Comparison of ENCODE assay signal across 20 cellular contexts in genomic region chr4:38023347-38024202, GRCh38.
DNase-seq lines count a peak whose midpoint lies in the region; ATAC-seq, FAIRE-seq and TF ChIP-seq lines count a peak whose summit lies in the region.
"Had no signal": no experiment of that assay in that cellular context is flagged by ENCODE, and none has a peak within 500 bp of the region (broad histone marks: within the 10 kb centered on the region; RNA-seq: fewer than 3 reads in every experiment).

No MANE protein-coding gene starts in this region.

- H2AFZ ChIP-seq in HepG2 (ENCODE audit: low read length) (no peak overlapping the region), PC-9 (no peak overlapping the region)

- H3K27ac ChIP-seq in colonic mucosa (peak overlapping the region; percentile 19), HepG2 (ENCODE audit: extremely low read length, insufficient read depth, low read length) (no peak overlapping the region), PC-9 (no peak overlapping the region)

- no peak for TF ChIP-seq RAD21 in HepG2 (CRISPR knock-in tag; IDR thresholded peaks at IDR 0.05)

- in situ Hi-C loops in HepG2 (cut with HindIII; ENCODE audit: extremely low pct_ligation_motif_present, low pct_unique_long_range_greater_than_20kb), result no loop called here
- in situ Hi-C loops in GM13976 (cut with MboI; ENCODE audit: low sequenced_read_pairs, unreplicated experiment), result no loop called here

- H3K79me2 ChIP-seq in HepG2 (ENCODE audit: insufficient read depth, low read length) (no peaks in the 10 kb centered on the region), PC-9 (ENCODE audit: low read depth) (no peaks in the 10 kb centered on the region)

- ATAC-seq in HepG2, result no peak
- ATAC-seq in sciatic nerve, result peak; percentile 73
- ATAC-seq: body of pancreas had no signal

- H3K36me3 ChIP-seq in colonic mucosa, result no peaks in the 10 kb centered on the region
- H3K36me3 ChIP-seq in HepG2 (replicated peaks in 1 of 2; ENCODE audit: control insufficient read depth in 1 of 2, insufficient read depth in 2 of 2, low read length in 2 of 2), result peaks cover 3 to 24% of the 10 kb centered on the region in 2 experiments; a peak in 3 of 5 replicates
- H3K36me3 ChIP-seq in PC-9 (ENCODE audit: low read depth), result 0 out of 2 replicates have a peak, but pooled peaks cover 2% of the 10 kb centered on the region

- no peaks in the 10 kb centered on the region for H3K9me3 ChIP-seq in colonic mucosa
- no peaks in the 10 kb centered on the region for H3K9me3 ChIP-seq in HepG2 (ENCODE audit: low read length)
- no peaks in the 10 kb centered on the region for H3K9me3 ChIP-seq in PC-9 (ENCODE audit: insufficient read depth, low read depth)
- H3K9me3 ChIP-seq: body of pancreas, HAP-1 had no signal

- H3K4me1 ChIP-seq in colonic mucosa, result no peaks in the 10 kb centered on the region
- H3K4me1 ChIP-seq in HepG2 (ENCODE audit: insufficient read depth, low read length), result no peaks in the 10 kb centered on the region
- no peaks in the 10 kb centered on the region for H3K4me1 ChIP-seq in PC-9 (replicated peaks; ENCODE audit: insufficient read depth)
- H3K4me1 ChIP-seq: HAP-1 had no signal

- no peak overlapping the region for H3K9ac ChIP-seq in colonic mucosa (ENCODE audit: low read depth in 2 of 2, low read length in 2 of 2)
- H3K9ac ChIP-seq in HepG2 (ENCODE audit: insufficient read depth, low read depth, low read length), result no peak overlapping the region

- WGBS in HepG2 (ENCODE audit: low lambda C conversion rate), result 88% methylated on average over 13 of the region's 13 CpGs

- H3K4me2 ChIP-seq in HepG2 (ENCODE audit: low read depth, low read length), result no peak overlapping the region
- no peak overlapping the region for H3K4me2 ChIP-seq in PC-9

- H3K4me3 ChIP-seq in colonic mucosa (no peak overlapping the region), HepG2 (replicated peaks in 1 of 3; ENCODE audit: insufficient read depth in 1 of 3, low read depth in 2 of 3, low read length in 3 of 3) (no peak overlapping the region), PC-9 (no peak overlapping the region)
- H3K4me3 ChIP-seq: body of pancreas, HAP-1 had no signal

- no TSS peak for BruUV-seq in HepG2 (replicated peaks; lab: Mats Ljungman, UMichigan)
- no TSS peak for BruUV-seq in PC-9 (replicated peaks; lab: Mats Ljungman, UMichigan)

- H3K27me3 ChIP-seq in colonic mucosa (no peaks in the 10 kb centered on the region), HepG2 (ENCODE audit: control insufficient read depth in 1 of 2, insufficient read depth in 2 of 2, low read length in 2 of 2) (no peaks in the 10 kb centered on the region), PC-9 (ENCODE audit: insufficient read depth, low read depth) (no peaks in the 10 kb centered on the region)
- H3K27me3 ChIP-seq: body of pancreas had no signal

- no peak for TF ChIP-seq POLR2A in HepG2 (IDR thresholded peaks at IDR 0.05; ENCODE audit: insufficient read depth in 1 of 2, low read depth in 2 of 2, low read length in 2 of 2)

- CTCF ChIA-PET in HEK293T (lab: Yijun Ruan, JAX) (interaction anchor here (1.1 kb wide), 1 partner anchor 213 kb away, joined by 3 read pairs; no protein-coding TSS in a partner anchor), HepG2 (lab: Yijun Ruan, JAX; ENCODE audit: low intra/inter-chr PET ratio, low total read pairs) (no interaction called here), PC-9 (lab: Charles Lee) (interaction anchor here (0.6 kb wide), 1 partner anchor 705 kb away, joined by 3 read pairs; no protein-coding TSS in a partner anchor)

- intact Hi-C loops in colonic mucosa (cut with DNase I) (no loop called here), HepG2 (cut with micrococcal nuclease; ENCODE audit: unreplicated experiment) (no loop called here), sciatic nerve (cut with DNase I) (no loop called here), PC-9 (cut with micrococcal nuclease; ENCODE audit: unreplicated experiment) (loop anchor here (5.0 kb wide), 1 partner anchor 46 kb away; no protein-coding TSS in a partner anchor)

- TF ChIP-seq CTCF in colonic mucosa (IDR thresholded peaks at IDR 0.05) (no peak), HepG2 (CRISPR knock-in tag; IDR thresholded peaks at IDR 0.05) (no peak), PC-9 (conservative IDR thresholded peaks at IDR 0.05) (no peak), GM13976 (IDR thresholded peaks at IDR 0.05; ENCODE audit: borderline replicate concordance, control extremely low read depth, extremely low read depth, insufficient read depth, missing control alignments) (no peak)

- POLR2A ChIA-PET in HEK293T (lab: Yijun Ruan, JAX) (no interaction called here), HepG2 (lab: Yijun Ruan, JAX) (no interaction called here), PC-9 (lab: Charles Lee; ENCODE audit: unreplicated experiment) (interaction anchor here (0.6 kb wide), 1 partner anchor 45 kb away, joined by 6 read pairs; no protein-coding TSS in a partner anchor)

- no peaks in the 10 kb centered on the region for H3K9me2 ChIP-seq in PC-9 (ENCODE audit: insufficient read depth)

- TF ChIP-seq EP300 in HepG2 (IDR thresholded peaks at IDR 0.05; ENCODE audit: low read depth in 2 of 2, low read length in 2 of 2) (no peak), HepG2 (CRISPR knock-in tag; IDR thresholded peaks at IDR 0.05; ENCODE audit: borderline replicate concordance) (no peak)

- DNase-seq in HEK293T (ENCODE audit: extremely low spot score) (no peak), colonic mucosa (no peak), HepG2 (ENCODE audit: low spot score) (no peak), sciatic nerve (ENCODE audit: low spot score) (no peak), PC-9 (no peak), C1 segment of cervical spinal cord (lab: John Stamatoyannopoulos, UW) (no peak), SHP77 (lab: John Stamatoyannopoulos, UW) (no peak), GM13976 (ENCODE audit: low spot score) (no peak)
- DNase-seq: activated CD4-positive, alpha-beta memory T cell treated with anti-CD3 and anti-CD28 coated beads for 36 hours; activated T-cell treated with anti-CD3 and anti-CD28 coated beads, Interleukin-2, amount 50 U/mL, for 24 hours; head of caudate nucleus; Kasumi-1; NCI-H2171 treated with DMSO at 0.1 percent for 48 hours; NCI-H82; RPMI8226; stimulated activated naive CD4-positive, alpha-beta T cell treated with Interleukin-2 at 50 U/mL for 16 hours had no signal

- FAIRE-seq in HepG2 (lab: Jason Lieb, UNC), result no peak
- FAIRE-seq: keratinocyte, urothelium cell line had no signal

- no peaks in the 10 kb centered on the region for H4K20me1 ChIP-seq in HepG2 (ENCODE audit: insufficient read depth, low read length)
- no peaks in the 10 kb centered on the region for H4K20me1 ChIP-seq in PC-9 (ENCODE audit: insufficient read depth)

- H3F3A ChIP-seq in PC-9 (ENCODE audit: insufficient read depth, low read depth), result no peaks in the 10 kb centered on the region

TF ChIP-seq in HEK293T, 16 proteins besides CTCF, POLR2A, EP300 and RAD21:
- no peak for TF ChIP-seq SP1 (IDR thresholded peaks at IDR 0.05)
- peak; percentile 73; the same call in 1 of the 2 replicates for TF ChIP-seq PKNOX1 (IDR thresholded peaks at IDR 0.05)

TF ChIP-seq in HepG2, 621 proteins besides CTCF, POLR2A, EP300 and RAD21 (continues in another document):
- TF ChIP-seq ZNF552 (CRISPR knock-in tag; IDR thresholded peaks at IDR 0.05; ENCODE audit: borderline replicate concordance) (no peak), MAFK (conservative IDR thresholded peaks at IDR 0.05 in 1 of 2, IDR thresholded peaks at IDR 0.05 in 1 of 2; ENCODE audit: low read length in 2 of 2) (peak; percentile 13 to 59; a peak in 2 of 4 replicates), MAFF (IDR thresholded peaks at IDR 0.05; ENCODE audit: low read depth, low read length) (peak; percentile 45), CHCHD3 (CRISPR knock-in tag; IDR thresholded peaks at IDR 0.05) (no peak), ZNF879 (CRISPR knock-in tag; IDR thresholded peaks at IDR 0.05) (no peak), ZFAT (CRISPR knock-in tag; conservative IDR thresholded peaks at IDR 0.05) (no peak), ZNF337 (CRISPR knock-in tag; IDR thresholded peaks at IDR 0.05; ENCODE audit: borderline replicate concordance, low read depth) (no peak), ZNF597 (CRISPR knock-in tag; IDR thresholded peaks at IDR 0.05) (no peak), ZNF556 (CRISPR knock-in tag; IDR thresholded peaks at IDR 0.05; ENCODE audit: borderline replicate concordance) (no peak), SAP130 (CRISPR knock-in tag; IDR thresholded peaks at IDR 0.05; ENCODE audit: low read depth) (no peak), AKAP8 (CRISPR knock-in tag; IDR thresholded peaks at IDR 0.05) (no peak), RFXAP (CRISPR knock-in tag; IDR thresholded peaks at IDR 0.05; ENCODE audit: borderline replicate concordance) (no peak), PREB (CRISPR knock-in tag; IDR thresholded peaks at IDR 0.05) (no peak)
